Comparison of ENCODE assay signal across 31 cellular contexts in genomic region chr20:19745584-19745983, GRCh38. TPM values are rescaled to one million over a fixed set of nuclear protein-coding genes. Genes with fewer than 3 reads are reported as not detected.
"Had no signal": no experiment of that assay in that cellular context is flagged by ENCODE, and none has a peak within 500 bp of the region (broad histone marks: within the 10 kb centered on the region; RNA-seq: fewer than 3 reads in every experiment).

No MANE protein-coding gene starts in this region.

- H3K4me3 Mint-ChIP-seq: naive B cell; naive thymus-derived CD8-positive, alpha-beta T cell; natural killer cell treated with Interleukin-12 subunit alpha and Interleukin-12 subunit beta and Interleukin-15 and Interleukin-18, amount 100 ng/mL, for 72 hours; nephron progenitor cell; neural crest cell; stimulated activated memory B cell treated with anti-CD40 and anti-IgM and Interleukin-4, amounts not matched to agents 10 μg/mL and 1 μg/mL and 100 μg/mL, for 72 hours; stimulated activated naive CD8-positive, alpha-beta T cell treated with anti-CD3 and anti-CD28 coated beads, Interleukin-15, amount 100 ng/mL, for 72 hours; type B pancreatic cell had no signal

- H3K4me2 ChIP-seq: smooth muscle cell had no signal

- H3K27me3 Mint-ChIP-seq: type B pancreatic cell had no signal

- H3K27ac ChIP-seq: neutrophil, pancreas, prostate gland, skin epidermis, spleen, suprapubic skin, testis, tibial artery, transverse colon, upper lobe of right lung, uterus had no signal

- H3K27ac Mint-ChIP-seq: naive B cell; naive thymus-derived CD8-positive, alpha-beta T cell; natural killer cell treated with Interleukin-12 subunit alpha and Interleukin-12 subunit beta and Interleukin-15 and Interleukin-18, amount 100 ng/mL, for 72 hours; nephron progenitor cell; stimulated activated memory B cell treated with anti-CD40 and anti-IgM and Interleukin-4, amounts not matched to agents 10 μg/mL and 1 μg/mL and 100 μg/mL, for 72 hours; type B pancreatic cell had no signal

- H3K9me3 ChIP-seq: neutrophil, pancreas, prostate gland, suprapubic skin, testis, transverse colon, upper lobe of right lung, uterus had no signal

- H3K4me3 ChIP-seq: pancreas, prostate gland, skin epidermis, smooth muscle cell, spleen, suprapubic skin, testis, tibial artery, transverse colon, upper lobe of right lung, uterus had no signal

- H3K4me1 Mint-ChIP-seq: stimulated activated naive CD8-positive, alpha-beta T cell treated with anti-CD3 and anti-CD28 coated beads, Interleukin-15, amount 100 ng/mL, for 72 hours had no signal

- ATAC-seq: naive thymus-derived CD8-positive, alpha-beta T cell; natural killer cell treated with Interleukin-12 subunit alpha and Interleukin-12 subunit beta and Interleukin-15 and Interleukin-18, amount 100 ng/mL, for 72 hours; pancreas; right cardiac atrium; sciatic nerve; stimulated activated memory B cell treated with anti-CD40 and anti-IgM and Interleukin-4, amounts not matched to agents 10 μg/mL and 1 μg/mL and 100 μg/mL, for 72 hours; stimulated activated naive CD8-positive, alpha-beta T cell treated with anti-CD3 and anti-CD28 coated beads, Interleukin-15, amount 100 ng/mL, for 72 hours; stimulated activated naive CD8-positive, alpha-beta T cell treated with anti-CD3 and anti-CD28 coated beads, Interleukin-15, Interleukin-2, amounts not matched to agents 100 U/mL and 50 U/mL, for 24 hours; upper lobe of right lung had no signal

- H3K4me1 ChIP-seq: pancreas, prostate gland, testis, uterus had no signal

- H3K36me3 ChIP-seq: neutrophil, pancreas, prostate gland, spleen, suprapubic skin, tibial artery, transverse colon, upper lobe of right lung, uterus had no signal

- H3K27me3 ChIP-seq: neutrophil, pancreas, spleen, suprapubic skin, testis, transverse colon, upper lobe of right lung, uterus had no signal

- H3K9me3 Mint-ChIP-seq: stimulated activated memory B cell treated with anti-CD40 and anti-IgM and Interleukin-4, amounts not matched to agents 10 μg/mL and 1 μg/mL and 100 μg/mL, for 72 hours had no signal

- H3K36me3 Mint-ChIP-seq: naive thymus-derived CD8-positive, alpha-beta T cell; natural killer cell treated with Interleukin-12 subunit alpha and Interleukin-12 subunit beta and Interleukin-15 and Interleukin-18, amount 100 ng/mL, for 72 hours; stimulated activated memory B cell treated with anti-CD40 and anti-IgM and Interleukin-4, amounts not matched to agents 10 μg/mL and 1 μg/mL and 100 μg/mL, for 72 hours had no signal

- DNase-seq: naive B cell; naive thymus-derived CD8-positive, alpha-beta T cell; nephron progenitor cell; nucleus accumbens; pancreas; right cardiac atrium; spleen; stimulated activated CD4-positive, alpha-beta T cell treated with anti-CD3 and anti-CD28 coated beads, Interleukin-12 subunit alpha, Interleukin-12 subunit beta, amount 100 ng/mL, for 4 hours; stimulated activated CD4-positive, alpha-beta T cell treated with anti-CD3 and anti-CD28 coated beads, Interleukin-1b, Interleukin-23, amount 100 ng/mL, for 48 hours; stimulated activated CD4-positive, alpha-beta T cell treated with anti-CD3 and anti-CD28 coated beads, Interleukin-4, amount 100 ng/mL, for 1 hour; stimulated activated CD4-positive, alpha-beta T cell treated with anti-CD3 and anti-CD28 coated beads, Interleukin-4, amount 100 ng/mL, for 4 hours; stimulated activated CD8-positive, alpha-beta memory T cell treated with anti-CD3 and anti-CD28 coated beads, Interleukin-4, amount 100 ng/mL, for 48 hours; stimulated activated naive CD4-positive, alpha-beta T cell; stimulated activated naive CD8-positive, alpha-beta T cell treated with anti-CD3 and anti-CD28 coated beads, Interleukin-15, amount 100 ng/mL, for 72 hours; stimulated activated naive CD8-positive, alpha-beta T cell treated with anti-CD3 and anti-CD28 coated beads, Interleukin-15, Interleukin-2, amounts not matched to agents 100 U/mL and 50 U/mL, for 24 hours; substantia nigra; testis; tibial artery; transverse colon; upper lobe of right lung; uterus had no signal

RNA-seq across cellular contexts. Expression of gene RIN2, which starts 12.5 kb away (rescaled TPM):
- total RNA-seq: natural killer cell treated with Interleukin-12 subunit alpha and Interleukin-12 subunit beta and Interleukin-15 and Interleukin-18, amount 100 ng/mL, for 72 hours had no signal
- polyA plus RNA-seq: naive thymus-derived CD8-positive, alpha-beta T cell had no signal
